18 cellular contexts compared by ENCODE assay signal in genomic region chr1:234173968-234174367, GRCh38.
"Had no signal": no experiment of that assay in that cellular context is flagged by ENCODE, and none has a peak within 500 bp of the region (broad histone marks: within the 10 kb centered on the region; RNA-seq: fewer than 3 reads in every experiment).

No MANE protein-coding gene starts in this region.

- DNase-seq: cortex of kidney; effector CD8-positive, alpha-beta T cell; foreskin melanocyte; kidney; left cardiac atrium; left ventricle myocardium inferior; mesenchymal stem cell; midbrain; posterior cingulate gyrus; right cardiac atrium; stimulated activated CD4-positive, alpha-beta T cell treated with anti-CD3 and anti-CD28 coated beads, Interleukin-2, amount 100 ng/mL, for 48 hours; stimulated activated naive CD4-positive, alpha-beta T cell treated with Interleukin-2 at 50 U/mL for 16 hours; trophoblast cell had no signal

- H3K36me3 ChIP-seq: left ventricle myocardium inferior had no signal

- H3K4me1 ChIP-seq: left ventricle myocardium inferior had no signal

- H3K79me2 ChIP-seq: hepatocyte had no signal

- ATAC-seq: left cardiac atrium; natural killer cell treated with Interleukin-12 subunit alpha and Interleukin-12 subunit beta and Interleukin-15 and Interleukin-18, amount 100 ng/mL, for 72 hours; right cardiac atrium had no signal

- H3K27me3 ChIP-seq: hepatocyte had no signal

- H2AFZ ChIP-seq: hepatocyte had no signal

- H3K4me2 ChIP-seq: hepatocyte, smooth muscle cell had no signal

- H3K4me3 ChIP-seq: dorsolateral prefrontal cortex, hepatocyte, left ventricle myocardium inferior, lung, smooth muscle cell had no signal

- H3K9me3 ChIP-seq: left ventricle myocardium inferior had no signal

- H3K27ac ChIP-seq: dorsolateral prefrontal cortex, hepatocyte, left ventricle myocardium inferior had no signal
